ENCODE assay signal across 8 cellular contexts in the genomic region with DNA sequence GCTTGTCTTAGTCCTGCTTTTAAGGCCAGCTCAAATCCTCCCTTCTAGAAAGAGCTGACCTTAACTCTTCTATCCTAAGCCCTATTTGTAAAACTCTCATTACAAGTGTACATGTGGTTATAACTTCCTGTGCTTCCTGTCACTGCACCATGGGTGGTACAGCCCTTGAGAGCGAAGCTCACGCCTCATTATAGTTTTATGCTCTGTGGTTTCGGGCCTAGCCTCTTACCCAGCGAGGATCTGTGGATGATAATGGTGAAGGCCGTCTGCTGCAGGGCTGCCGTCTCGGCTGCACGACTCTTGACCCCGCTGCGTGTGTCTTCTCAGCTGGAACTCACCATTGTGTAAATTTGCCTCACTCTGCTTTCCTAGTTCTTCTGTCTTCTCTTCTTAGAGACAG.
DNase-seq lines count a peak whose midpoint lies in the region; ATAC-seq, FAIRE-seq and TF ChIP-seq lines count a peak whose summit lies in the region.
"Had no signal": no experiment of that assay in that cellular context is flagged by ENCODE, and none has a peak within 500 bp of the region (broad histone marks: within the 10 kb centered on the region; RNA-seq: fewer than 3 reads in every experiment).

No MANE protein-coding gene starts in this region.

- CTCF ChIA-PET in H1 (lab: Charles Lee; ENCODE audit: partially characterized antibody) = interaction anchor here (1.0 to 3.5 kb wide), 8 partner anchors 10 to 198 kb away, joined by 3 to 10 read pairs (median 4); no protein-coding TSS in a partner anchor

- H3K4me3 ChIP-seq in RWPE2 (ENCODE audit: severe bottlenecking) (no peak overlapping the region), H1 (ENCODE audit: extremely low read depth in 1 of 4, insufficient read depth in 2 of 4, low read depth in 3 of 4, low read length in 4 of 4) (no peak overlapping the region), uterus (no peak overlapping the region)

- TF ChIP-seq CTCF in RWPE2 (IDR thresholded peaks at IDR 0.05; ENCODE audit: poor library complexity, severe bottlenecking) (no peak), H1 (IDR thresholded peaks at IDR 0.05; ENCODE audit: control extremely low read depth in 1 of 3, insufficient read depth in 1 of 3, low read depth in 1 of 3, low read length in 3 of 3) (no peak), uterus (IDR thresholded peaks at IDR 0.05) (no peak)

- POLR2A ChIA-PET in H1 (lab: Charles Lee; ENCODE audit: partially characterized antibody) = interaction anchor here (0.6 kb wide), 1 partner anchor 22 kb away, joined by 3 read pairs; no protein-coding TSS in a partner anchor

- no peak overlapping the region for H4K91ac ChIP-seq in H1 (replicated peaks; ENCODE audit: insufficient read length, low read length)

- intact Hi-C loops in uterus (cut with DNase I; ENCODE audit: low total_unique reads) = no loop called here

- H2BK20ac ChIP-seq in H1 (ENCODE audit: low read length) = no peak overlapping the region

- DNase-seq in GM19239 (ENCODE audit: insufficient read length, low spot score) (peak; percentile 16), RWPE2 (ENCODE audit: low spot score) (no peak), H1 (ENCODE audit: low read depth in 1 of 2, low spot score in 2 of 2) (no peak), uterus (no peak), NAMALWA (ENCODE audit: low spot score) (no peak), mesenteric fat pad (ENCODE audit: low spot score) (no peak)

- H2BK120ac ChIP-seq in H1 (replicated peaks; ENCODE audit: low read depth, low read length) = no peak overlapping the region

- H3K27ac ChIP-seq in RWPE2 (ENCODE audit: poor library complexity, severe bottlenecking) (peak overlapping the region; percentile 58), H1 (ENCODE audit: low read depth, low read length) (no peak overlapping the region), uterus (no peak overlapping the region)
- H3K27ac ChIP-seq: VCaP had no signal

- 0 out of 2 replicates have a peak overlapping the region, but pooled peaks have one; percentile 12 for H2BK5ac ChIP-seq in H1 (ENCODE audit: low read depth, low read length)

- no peaks in the 10 kb centered on the region for H3K27me3 ChIP-seq in RWPE2 (ENCODE audit: insufficient read depth, poor library complexity, severe bottlenecking)
- H3K27me3 ChIP-seq in H1 (replicated peaks in 1 of 4; ENCODE audit: control insufficient read depth in 3 of 4, extremely low read depth in 1 of 4, insufficient read depth in 3 of 4, low read length in 3 of 4) = no peaks in the 10 kb centered on the region
- H3K27me3 ChIP-seq in uterus = no peaks in the 10 kb centered on the region

- H3K79me1 ChIP-seq in H1 (ENCODE audit: low read depth, low read length) = peaks cover 3% of the 10 kb centered on the region; the same call in 1 of the 2 replicates

- H4K20me1 ChIP-seq in H1 (replicated peaks in 1 of 2; ENCODE audit: control insufficient read depth in 1 of 2, insufficient read depth in 2 of 2, low read length in 2 of 2) = no peaks in the 10 kb centered on the region

- H3K9me3 ChIP-seq in RWPE2 (ENCODE audit: severe bottlenecking) (no peaks in the 10 kb centered on the region), H1 (ENCODE audit: insufficient read depth in 2 of 2, low read depth in 1 of 2, low read length in 1 of 2) (no peaks in the 10 kb centered on the region), uterus (no peaks in the 10 kb centered on the region)

- H3K14ac ChIP-seq in H1 (ENCODE audit: insufficient read length) = no peak overlapping the region

- 91% methylated on average over 10 of the region's 10 CpGs; no CpG with 5 or more reads in 1 of the 2 experiments for WGBS in H1 (ENCODE audit: extremely low coverage in 1 of 2, insufficient coverage in 1 of 2, insufficient read length in 1 of 2, insufficient replicate concordance in 2 of 2, low coverage in 1 of 2, low lambda C conversion rate in 2 of 2, missing lambda C conversion rate in 1 of 2), 2 experiments

- TF ChIP-seq POLR2A in H1 (IDR thresholded peaks at IDR 0.05; ENCODE audit: control extremely low read depth in 1 of 2, low read depth in 2 of 2, low read length in 2 of 2) (no peak), uterus (IDR thresholded peaks at IDR 0.05) (no peak)

- H2AK5ac ChIP-seq in H1 (ENCODE audit: low read depth, low read length) = no peak overlapping the region

- H3K4me1 ChIP-seq in RWPE2 (ENCODE audit: insufficient read depth, poor library complexity, severe bottlenecking) (peaks cover 6% of the 10 kb centered on the region), H1 (replicated peaks in 1 of 4; ENCODE audit: control insufficient read depth in 3 of 4, insufficient read depth in 4 of 4, low read length in 3 of 4) (peaks cover 0 to 8% (median 4%) of the 10 kb centered on the region in 4 experiments; a peak in 4 of 7 replicates), uterus (no peaks in the 10 kb centered on the region)

- TF ChIP-seq RAD21 in H1 (IDR thresholded peaks at IDR 0.05 in 1 of 2, conservative IDR thresholded peaks at IDR 0.05 in 1 of 2; ENCODE audit: low read depth in 2 of 2, low read length in 2 of 2) = no peak

- no peak overlapping the region for H3K4me2 ChIP-seq in H1 (ENCODE audit: insufficient read depth in 1 of 2, low read depth in 2 of 2, low read length in 2 of 2)

- no peak overlapping the region for H4K8ac ChIP-seq in H1 (ENCODE audit: extremely low read depth, insufficient read depth, low read length)

- H3K23me2 ChIP-seq in H1 (ENCODE audit: low read depth, low read length) = no peaks in the 10 kb centered on the region

- no peak overlapping the region for H2AFZ ChIP-seq in H1 (ENCODE audit: low read length)

- no peak overlapping the region; a peak in 1 of 7 replicates for H3K9ac ChIP-seq in H1 (replicated peaks in 1 of 4; ENCODE audit: extremely low read depth in 1 of 4, low read depth in 3 of 4, low read length in 3 of 4)

- no peak overlapping the region for H4K5ac ChIP-seq in H1 (ENCODE audit: insufficient read length, low read depth, low read length)

- no peak overlapping the region for H3K18ac ChIP-seq in H1 (ENCODE audit: extremely low read depth, low read length)

- no peak overlapping the region for H3K23ac ChIP-seq in H1 (ENCODE audit: insufficient read length)

- no peak overlapping the region for H3K56ac ChIP-seq in H1 (replicated peaks; ENCODE audit: insufficient read length, low read depth, low read length)

- H3K4ac ChIP-seq in H1 (replicated peaks; ENCODE audit: insufficient read length, low read depth, low read length) = no peak overlapping the region

- H3K36me3 ChIP-seq in RWPE2 (ENCODE audit: low read depth) (peaks cover 56% of the 10 kb centered on the region), H1 (ENCODE audit: control insufficient read depth in 2 of 4, insufficient read depth in 4 of 4, low read length in 3 of 4) (peaks cover 2 to 40% (median 14%) of the 10 kb centered on the region in 4 experiments; a peak in 6 of 8 replicates), uterus (no peaks in the 10 kb centered on the region)

- TF ChIP-seq EP300 in H1 (IDR thresholded peaks at IDR 0.05; ENCODE audit: borderline replicate concordance in 1 of 2, low read depth in 2 of 2, low read length in 2 of 2) = no peak

- H3K79me2 ChIP-seq in H1 (ENCODE audit: control insufficient read depth in 1 of 2, insufficient read depth in 2 of 2, low read length in 2 of 2) = peaks cover 0 to 2% of the 10 kb centered on the region in 2 experiments; a peak in 1 of 4 replicates

- FAIRE-seq in GM19239 (lab: Jason Lieb, UNC) = peak; percentile 70
- no peak for FAIRE-seq in H1 (lab: Jason Lieb, UNC)

- ATAC-seq in HG03064 (IDR thresholded peaks at IDR 0.05; ENCODE audit: low read depth, unreplicated experiment) (peak; percentile 97), RWPE2 (ENCODE audit: low read depth) (no peak)

- no peak overlapping the region for H2BK15ac ChIP-seq in H1 (ENCODE audit: low read length)

- H2BK12ac ChIP-seq in H1 (ENCODE audit: low read depth, low read length) = no peak overlapping the region

TF ChIP-seq in H1, 55 proteins besides CTCF, POLR2A, EP300 and RAD21:
- TF ChIP-seq CHD1 (IDR thresholded peaks at IDR 0.05; ENCODE audit: low read depth, low read length) (no peak), CBX8 (IDR thresholded peaks at IDR 0.05; ENCODE audit: borderline replicate concordance, low read depth, low read length) (no peak), CREB1 (IDR thresholded peaks at IDR 0.05) (no peak), JUN (IDR thresholded peaks at IDR 0.05; ENCODE audit: low read depth, low read length) (no peak)
